Comparison of ENCODE assay signal across 15 cellular contexts in genomic region chr2:139259422-139260051, GRCh38.
"Had no signal": no experiment of that assay in that cellular context is flagged by ENCODE, and none has a peak within 500 bp of the region (broad histone marks: within the 10 kb centered on the region; RNA-seq: fewer than 3 reads in every experiment).

No MANE protein-coding gene starts in this region.

- H3K27ac ChIP-seq: foreskin keratinocyte, left ventricle myocardium inferior, pancreas, right lobe of liver, tibial artery had no signal

- H3K9me3 ChIP-seq: left ventricle myocardium inferior, pancreas, right lobe of liver, tibial artery had no signal

- H3K4me3 ChIP-seq: left ventricle myocardium inferior, lung, pancreas, right lobe of liver, tibial artery had no signal

- H3K4me1 ChIP-seq: foreskin keratinocyte, left ventricle myocardium inferior, pancreas, right lobe of liver, tibial artery had no signal

- ATAC-seq: foreskin keratinocyte; pancreas; stimulated activated effector memory CD8-positive, alpha-beta T cell treated with anti-CD3 and anti-CD28 coated beads, Interleukin-12 subunit alpha, Interleukin-12 subunit beta, amount 100 ng/mL, for 72 hours had no signal

- H3K27me3 ChIP-seq: foreskin keratinocyte, pancreas, right lobe of liver, tibial artery had no signal

- H3K36me3 ChIP-seq: left ventricle myocardium inferior, pancreas, right lobe of liver, tibial artery had no signal

- DNase-seq: cerebellar nuclear complex; dermis blood vessel endothelial cell; erythroblast; foreskin keratinocyte; left ventricle myocardium inferior; mesenchymal stem cell; naive B cell; occipital lobe; pancreas; right lobe of liver; stimulated activated CD4-positive, alpha-beta T cell treated with anti-CD3 and anti-CD28 coated beads, Interleukin-4, amount 100 ng/mL, for 1 hour; stimulated activated CD8-positive, alpha-beta memory T cell treated with anti-CD3 and anti-CD28 coated beads, Interleukin-4, amount 100 ng/mL, for 48 hours; tibial artery had no signal
